1 cellular context compared by ENCODE assay signal in the genomic region with DNA sequence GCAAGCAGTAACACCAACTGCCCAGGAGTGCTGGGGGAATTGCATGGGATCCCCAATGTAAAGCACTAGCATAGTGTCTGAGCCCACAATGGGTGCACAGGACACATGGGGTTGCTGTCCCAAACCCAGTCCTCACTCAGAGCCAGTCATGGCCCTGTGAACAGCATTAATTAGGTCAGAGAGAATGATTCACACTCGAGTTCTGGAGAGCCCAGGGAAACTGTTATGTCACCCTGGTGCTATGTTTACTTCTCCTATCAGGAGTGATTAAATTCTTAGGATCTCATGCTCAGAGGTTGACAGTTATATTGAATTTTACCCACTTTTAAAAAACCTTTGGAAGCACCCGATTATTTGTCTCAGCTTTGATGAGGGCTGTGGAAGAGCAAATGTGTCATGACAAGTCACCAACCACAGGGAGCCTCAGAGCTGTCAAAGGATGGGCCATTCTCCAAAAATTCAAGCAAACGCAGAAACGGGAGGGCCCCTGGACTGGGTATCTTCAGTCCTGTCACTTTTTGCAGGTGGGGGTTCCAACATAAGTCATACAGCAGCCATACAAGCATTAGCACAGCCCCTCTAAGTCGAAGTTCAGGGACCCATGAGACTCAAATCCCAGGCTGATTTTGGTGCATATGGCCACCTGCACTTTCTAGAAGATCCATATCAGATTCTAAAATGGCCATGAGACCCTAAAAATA.
TF ChIP-seq lines count a peak whose summit lies in the region.

No MANE protein-coding gene starts in this region.

TF ChIP-seq in HEK293, 187 proteins besides CTCF, POLR2A, EP300 and RAD21 (continued from another document):
- TF ChIP-seq, protein P1, sequence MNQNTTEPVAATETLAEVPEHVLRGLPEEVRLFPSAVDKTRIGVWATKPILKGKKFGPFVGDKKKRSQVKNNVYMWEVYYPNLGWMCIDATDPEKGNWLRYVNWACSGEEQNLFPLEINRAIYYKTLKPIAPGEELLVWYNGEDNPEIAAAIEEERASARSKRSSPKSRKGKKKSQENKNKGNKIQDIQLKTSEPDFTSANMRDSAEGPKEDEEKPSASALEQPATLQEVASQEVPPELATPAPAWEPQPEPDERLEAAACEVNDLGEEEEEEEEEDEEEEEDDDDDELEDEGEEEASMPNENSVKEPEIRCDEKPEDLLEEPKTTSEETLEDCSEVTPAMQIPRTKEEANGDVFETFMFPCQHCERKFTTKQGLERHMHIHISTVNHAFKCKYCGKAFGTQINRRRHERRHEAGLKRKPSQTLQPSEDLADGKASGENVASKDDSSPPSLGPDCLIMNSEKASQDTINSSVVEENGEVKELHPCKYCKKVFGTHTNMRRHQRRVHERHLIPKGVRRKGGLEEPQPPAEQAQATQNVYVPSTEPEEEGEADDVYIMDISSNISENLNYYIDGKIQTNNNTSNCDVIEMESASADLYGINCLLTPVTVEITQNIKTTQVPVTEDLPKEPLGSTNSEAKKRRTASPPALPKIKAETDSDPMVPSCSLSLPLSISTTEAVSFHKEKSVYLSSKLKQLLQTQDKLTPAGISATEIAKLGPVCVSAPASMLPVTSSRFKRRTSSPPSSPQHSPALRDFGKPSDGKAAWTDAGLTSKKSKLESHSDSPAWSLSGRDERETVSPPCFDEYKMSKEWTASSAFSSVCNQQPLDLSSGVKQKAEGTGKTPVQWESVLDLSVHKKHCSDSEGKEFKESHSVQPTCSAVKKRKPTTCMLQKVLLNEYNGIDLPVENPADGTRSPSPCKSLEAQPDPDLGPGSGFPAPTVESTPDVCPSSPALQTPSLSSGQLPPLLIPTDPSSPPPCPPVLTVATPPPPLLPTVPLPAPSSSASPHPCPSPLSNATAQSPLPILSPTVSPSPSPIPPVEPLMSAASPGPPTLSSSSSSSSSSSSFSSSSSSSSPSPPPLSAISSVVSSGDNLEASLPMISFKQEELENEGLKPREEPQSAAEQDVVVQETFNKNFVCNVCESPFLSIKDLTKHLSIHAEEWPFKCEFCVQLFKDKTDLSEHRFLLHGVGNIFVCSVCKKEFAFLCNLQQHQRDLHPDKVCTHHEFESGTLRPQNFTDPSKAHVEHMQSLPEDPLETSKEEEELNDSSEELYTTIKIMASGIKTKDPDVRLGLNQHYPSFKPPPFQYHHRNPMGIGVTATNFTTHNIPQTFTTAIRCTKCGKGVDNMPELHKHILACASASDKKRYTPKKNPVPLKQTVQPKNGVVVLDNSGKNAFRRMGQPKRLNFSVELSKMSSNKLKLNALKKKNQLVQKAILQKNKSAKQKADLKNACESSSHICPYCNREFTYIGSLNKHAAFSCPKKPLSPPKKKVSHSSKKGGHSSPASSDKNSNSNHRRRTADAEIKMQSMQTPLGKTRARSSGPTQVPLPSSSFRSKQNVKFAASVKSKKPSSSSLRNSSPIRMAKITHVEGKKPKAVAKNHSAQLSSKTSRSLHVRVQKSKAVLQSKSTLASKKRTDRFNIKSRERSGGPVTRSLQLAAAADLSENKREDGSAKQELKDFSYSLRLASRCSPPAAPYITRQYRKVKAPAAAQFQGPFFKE (tag by site-specific recombination; IDR thresholded peaks at IDR 0.05; ENCODE audit: borderline replicate concordance) = no peak
